ENCODE assay signal across 11 cellular contexts in genomic region chr7:137882261-137882668, GRCh38. TPM values are rescaled to one million over a fixed set of nuclear protein-coding genes. Genes with fewer than 3 reads are reported as not detected.
A peak's percentile ranks its signal among the peaks of the same experiment; 100 is the strongest.
DNase-seq lines count a peak whose midpoint lies in the region; ATAC-seq and TF ChIP-seq lines count a peak whose summit lies in the region.
"Had no signal": no experiment of that assay in that cellular context is flagged by ENCODE, and none has a peak within 500 bp of the region (broad histone marks: within the 10 kb centered on the region; RNA-seq: fewer than 3 reads in every experiment).

No MANE protein-coding gene starts in this region.

- intact Hi-C loops in A673 (cut with micrococcal nuclease; ENCODE audit: unreplicated experiment), result no loop called here

- H3K9me3 ChIP-seq in A673 (ENCODE audit: low read depth, low read length, poor library complexity, severe bottlenecking), result no peaks in the 10 kb centered on the region

- H3K4me1 Mint-ChIP-seq in stimulated activated effector memory CD8-positive, alpha-beta T cell treated with anti-CD3 and anti-CD28 coated beads, Interleukin-12 subunit alpha, Interleukin-12 subunit beta, amount 100 ng/mL, for 72 hours, result peaks cover 25% of the 10 kb centered on the region
- H3K4me1 Mint-ChIP-seq: activated B cell treated with CpG ODN at 0.5 μM for 24 hours, B cell had no signal

- no peaks in the 10 kb centered on the region for H3K27me3 ChIP-seq in A673 (replicated peaks; ENCODE audit: insufficient read depth, low read depth, low read length, poor library complexity)

- POLR2A ChIA-PET in A673 (lab: Charles Lee; ENCODE audit: low non-redundant PET), result no interaction called here

- peaks cover 79% of the 10 kb centered on the region for H3K36me3 Mint-ChIP-seq in stimulated activated effector memory CD8-positive, alpha-beta T cell treated with anti-CD3 and anti-CD28 coated beads, Interleukin-12 subunit alpha, Interleukin-12 subunit beta, amount 100 ng/mL, for 72 hours

- no peak overlapping the region for H3K4me3 Mint-ChIP-seq in stimulated activated effector memory CD8-positive, alpha-beta T cell treated with anti-CD3 and anti-CD28 coated beads, Interleukin-12 subunit alpha, Interleukin-12 subunit beta, amount 100 ng/mL, for 72 hours
- H3K4me3 Mint-ChIP-seq: activated B cell treated with CpG ODN at 0.5 μM for 24 hours, B cell, nephron had no signal

- BruUV-seq in A673 (replicated peaks; lab: Mats Ljungman, UMichigan), result no TSS peak

- H3K4me3 ChIP-seq in A673 (ENCODE audit: low read depth, low read length, poor library complexity, severe bottlenecking), result no peak overlapping the region

- no peaks in the 10 kb centered on the region for H3K9me3 Mint-ChIP-seq in stimulated activated effector memory CD8-positive, alpha-beta T cell treated with anti-CD3 and anti-CD28 coated beads, Interleukin-12 subunit alpha, Interleukin-12 subunit beta, amount 100 ng/mL, for 72 hours

- DNase-seq in SIG-M5 treated with dmso at 0.1 percent for 504 hours (lab: John Stamatoyannopoulos, UW; ENCODE audit: unreplicated experiment), result peak; percentile 23
- no peak for DNase-seq in SIG-M5 (lab: John Stamatoyannopoulos, UW)
- peak; percentile 95 for DNase-seq in H4 (ENCODE audit: low spot score)
- peak; percentile 34 for DNase-seq in LoVo (ENCODE audit: low spot score)
- peak; percentile 72 for DNase-seq in dedifferentiated amniotic fluid mesenchymal stem cell (ENCODE audit: extremely low spot score)
- no peak for DNase-seq in stimulated activated effector memory CD8-positive, alpha-beta T cell treated with anti-CD3 and anti-CD28 coated beads, Interleukin-12 subunit alpha, Interleukin-12 subunit beta, amount 100 ng/mL, for 72 hours (ENCODE audit: low spot score in 2 of 2)
- DNase-seq in NCI-H2029 (lab: John Stamatoyannopoulos, UW), result no peak
- DNase-seq in A673 (ENCODE audit: low spot score), result no peak
- DNase-seq: activated B cell treated with CpG ODN at 0.5 μM for 24 hours had no signal

- H3K4me1 ChIP-seq in A673 (ENCODE audit: insufficient read depth, low read length, poor library complexity, severe bottlenecking), result no peaks in the 10 kb centered on the region

- peak; percentile 98 for ATAC-seq in stimulated activated effector memory CD8-positive, alpha-beta T cell treated with anti-CD3 and anti-CD28 coated beads, Interleukin-12 subunit alpha, Interleukin-12 subunit beta, amount 100 ng/mL, for 72 hours

- CTCF ChIA-PET in A673 (lab: Charles Lee), result no interaction called here

- TF ChIP-seq CTCF in A673 (conservative IDR thresholded peaks at IDR 0.05; ENCODE audit: low read depth, low read length), result no peak

- H3K27ac ChIP-seq in A673 (ENCODE audit: low read depth, low read length, poor library complexity, severe bottlenecking), result no peak overlapping the region

- peaks cover 6% of the 10 kb centered on the region for H3K36me3 ChIP-seq in A673 (ENCODE audit: insufficient read depth, low read length, poor library complexity, severe bottlenecking)

- peak overlapping the region; percentile 29 for H3K27ac Mint-ChIP-seq in stimulated activated effector memory CD8-positive, alpha-beta T cell treated with anti-CD3 and anti-CD28 coated beads, Interleukin-12 subunit alpha, Interleukin-12 subunit beta, amount 100 ng/mL, for 72 hours
- H3K27ac Mint-ChIP-seq: activated B cell treated with CpG ODN at 0.5 μM for 24 hours, B cell, nephron had no signal

RNA-seq across cellular contexts. Expression of gene DGKI, which starts 35.5 kb away (rescaled TPM):
- total RNA-seq in H4 (2014; rRNA removed; shearing (Covaris generic)), result 0.64 and 1.5 TPM in 2 replicates
- total RNA-seq in A673 (2021), result 0.39 TPM in 1 of 2 replicates, not detected in the other
- total RNA-seq: activated B cell treated with CpG ODN at 0.5 μM for 24 hours, B cell had no signal

Comparison
In these comparisons a context has a peak if more than half of its experiments do, and no peak if none do; other contexts are left out.
1. DNase-seq: peak in SIG-M5 treated with dmso at 0.1 percent for 504 hours (single experiment), H4 (single experiment), LoVo (single experiment) and dedifferentiated amniotic fluid mesenchymal stem cell (single experiment); none in SIG-M5 (single experiment), stimulated activated effector memory CD8-positive, alpha-beta T cell treated with anti-CD3 and anti-CD28 coated beads, Interleukin-12 subunit alpha, Interleukin-12 subunit beta, amount 100 ng/mL, for 72 hours (0 of 2), NCI-H2029 (single experiment) and A673 (single experiment).